ENCODE assay signal across 34 cellular contexts in genomic region chr7:57641521-57642067, GRCh38.
"Had no signal": no experiment of that assay in that cellular context is flagged by ENCODE, and none has a peak within 500 bp of the region (broad histone marks: within the 10 kb centered on the region; RNA-seq: fewer than 3 reads in every experiment).

No MANE protein-coding gene starts in this region.

- H3K27me3 Mint-ChIP-seq: activated B cell treated with CpG ODN at 0.5 μM for 24 hours; activated CD4-positive, alpha-beta memory T cell treated with anti-CD3 and anti-CD28 coated beads for 36 hours; activated CD4-positive, alpha-beta T cell treated with anti-CD3 and anti-CD28 coated beads, Interleukin-2, amount 10 ng/mL, durations not matched to agents 24 days and 14 days; activated CD8-positive, alpha-beta T cell treated with anti-CD3 and anti-CD28 coated beads for 36 hours; activated naive CD8-positive, alpha-beta T cell treated with anti-CD3 and anti-CD28 coated beads for 36 hours; activated T-helper 17 cell treated with anti-CD3 and anti-CD28 coated beads, Interleukin-2, amount 50 U/mL, for 72 hours had no signal

- H3K36me3 ChIP-seq: adrenal gland, brain microvascular endothelial cell, breast epithelium had no signal

- H3K4me1 Mint-ChIP-seq: activated B cell treated with CpG ODN at 0.5 μM for 24 hours; activated CD4-positive, alpha-beta T cell treated with anti-CD3 and anti-CD28 coated beads, Interleukin-2, amount 10 ng/mL, durations not matched to agents 24 days and 14 days; activated naive CD8-positive, alpha-beta T cell treated with anti-CD3 and anti-CD28 coated beads for 36 hours; activated T-helper 17 cell treated with anti-CD3 and anti-CD28 coated beads, Interleukin-2, amount 50 U/mL, for 72 hours had no signal

- H3K27ac Mint-ChIP-seq: activated B cell treated with CpG ODN at 0.5 μM for 24 hours; activated CD4-positive, alpha-beta memory T cell treated with anti-CD3 and anti-CD28 coated beads for 36 hours; activated CD4-positive, alpha-beta T cell treated with anti-CD3 and anti-CD28 coated beads, Interleukin-2, amount 10 ng/mL, durations not matched to agents 24 days and 14 days; activated CD8-positive, alpha-beta T cell treated with anti-CD3 and anti-CD28 coated beads for 36 hours; activated naive CD4-positive, alpha-beta T cell treated with anti-CD3 and anti-CD28 coated beads for 36 hours; activated naive CD8-positive, alpha-beta T cell treated with anti-CD3 and anti-CD28 coated beads for 36 hours; activated T-cell treated with anti-CD3 and anti-CD28 coated beads, Interleukin-2, amount 50 U/mL, for 72 hours; activated T-helper 1 cell treated with anti-CD3 and anti-CD28 coated beads, Interleukin-12 subunit alpha, Interleukin-12 subunit beta, Interleukin-2, Interleukin-4 antibody, amounts not matched to agents 30 ng/mL and 10 ng/mL and 1 ng/mL, durations not matched to agents 14 hours and 24 hours and 36 hours; activated T-helper 17 cell treated with anti-CD3 and anti-CD28 coated beads, Interleukin-2, amount 50 U/mL, for 72 hours; T-helper 1 cell treated with Interleukin-12 subunit alpha and Interleukin-12 subunit beta and Interleukin-4 antibody, amounts not matched to agents 30 μg/mL and 1 μg/mL, for 36 hours; T-helper 2 cell treated with Interferon-gamma antibody and Interleukin-4, amounts not matched to agents 5 μg/mL and 100 μg/mL, for 36 hours had no signal

- H3K27ac ChIP-seq: adrenal gland, body of pancreas, brain microvascular endothelial cell, breast epithelium, VCaP had no signal

- H3K27me3 ChIP-seq: adrenal gland, body of pancreas, brain microvascular endothelial cell, breast epithelium had no signal

- DNase-seq: activated B cell treated with CpG ODN at 0.5 μM for 24 hours; activated CD4-positive, alpha-beta memory T cell treated with anti-CD3 and anti-CD28 coated beads for 36 hours; activated CD4-positive, alpha-beta T cell treated with anti-CD3 and anti-CD28 coated beads for 4 hours; activated CD4-positive, alpha-beta T cell treated with anti-CD3 and anti-CD28 coated beads, Interleukin-2, amount 50 U/mL, for 1 hour; activated CD4-positive, alpha-beta T cell treated with anti-CD3 and anti-CD28 coated beads, Interleukin-2, amount 50 U/mL, for 4 hours; activated CD4-positive, CD25-positive, alpha-beta regulatory T cell treated with anti-CD3 and anti-CD28 coated beads, Interleukin-2, amount 50 U/mL, for 72 hours; activated CD8-positive, alpha-beta memory T cell treated with anti-CD3 and anti-CD28 coated beads, Interleukin-2, amount 50 U/mL, for 4 hours; activated CD8-positive, alpha-beta T cell treated with anti-CD3 and anti-CD28 coated beads for 36 hours; activated effector memory CD4-positive, alpha-beta T cell treated with anti-CD3 and anti-CD28 coated beads, Interleukin-2, amount 50 U/mL, for 16 hours; activated gamma-delta T cell treated with Interleukin-2 at 50 U/mL for 16 hours; activated naive CD4-positive, alpha-beta T cell; activated naive CD4-positive, alpha-beta T cell treated with anti-CD3 and anti-CD28 coated beads for 36 hours; activated naive CD4-positive, alpha-beta T cell treated with anti-CD3 and anti-CD28 coated beads, Interleukin-2, amount 50 U/mL, for 16 hours; activated naive CD8-positive, alpha-beta T cell treated with anti-CD3 and anti-CD28 coated beads for 36 hours; activated T-cell treated with anti-CD3 and anti-CD28 coated beads for 4 hours; activated T-cell treated with anti-CD3 and anti-CD28 coated beads, Interleukin-2, amount 50 U/mL, for 1 hour; activated T-cell treated with anti-CD3 and anti-CD28 coated beads, Interleukin-2, amount 50 U/mL, for 4 hours; activated T-cell treated with anti-CD3 and anti-CD28 coated beads, Interleukin-2, amount 50 U/mL, for 72 hours; adrenal gland; amniotic stem cell; body of pancreas; brain microvascular endothelial cell; central memory CD4-positive, alpha-beta T cell; T-helper 1 cell; T-helper 2 cell; T-helper 9 cell had no signal

- H3K36me3 Mint-ChIP-seq: activated CD4-positive, alpha-beta memory T cell treated with anti-CD3 and anti-CD28 coated beads for 36 hours; activated naive CD8-positive, alpha-beta T cell treated with anti-CD3 and anti-CD28 coated beads for 36 hours had no signal

- ATAC-seq: activated CD8-positive, alpha-beta T cell treated with anti-CD3 and anti-CD28 coated beads for 36 hours; activated naive CD4-positive, alpha-beta T cell treated with anti-CD3 and anti-CD28 coated beads, Interleukin-2, amount 50 U/mL, for 72 hours; activated T-cell treated with anti-CD3 and anti-CD28 coated beads, Interleukin-2, amount 50 U/mL, for 4 hours; activated T-cell treated with anti-CD3 and anti-CD28 coated beads, Interleukin-2, amount 50 U/mL, for 72 hours; activated T-helper 17 cell treated with anti-CD3 and anti-CD28 coated beads, Interleukin-2, amount 50 U/mL, for 72 hours; body of pancreas had no signal

- H3K4me3 Mint-ChIP-seq: activated B cell treated with CpG ODN at 0.5 μM for 24 hours; activated CD4-positive, alpha-beta memory T cell treated with anti-CD3 and anti-CD28 coated beads for 36 hours; activated CD4-positive, alpha-beta T cell treated with anti-CD3 and anti-CD28 coated beads, Interleukin-2, amount 10 ng/mL, durations not matched to agents 24 days and 14 days; activated CD8-positive, alpha-beta T cell treated with anti-CD3 and anti-CD28 coated beads for 36 hours; activated naive CD4-positive, alpha-beta T cell treated with anti-CD3 and anti-CD28 coated beads for 36 hours; activated naive CD8-positive, alpha-beta T cell treated with anti-CD3 and anti-CD28 coated beads for 36 hours; activated T-cell treated with anti-CD3 and anti-CD28 coated beads, Interleukin-2, amount 50 U/mL, for 4 hours; activated T-cell treated with anti-CD3 and anti-CD28 coated beads, Interleukin-2, amount 50 U/mL, for 72 hours; activated T-helper 1 cell treated with anti-CD3 and anti-CD28 coated beads, Interleukin-12 subunit alpha, Interleukin-12 subunit beta, Interleukin-2, Interleukin-4 antibody, amounts not matched to agents 30 ng/mL and 10 ng/mL and 1 ng/mL, durations not matched to agents 14 hours and 24 hours and 36 hours; activated T-helper 17 cell treated with anti-CD3 and anti-CD28 coated beads, Interleukin-2, amount 50 U/mL, for 72 hours; T-helper 1 cell treated with Interleukin-12 subunit alpha and Interleukin-12 subunit beta and Interleukin-4 antibody, amounts not matched to agents 30 μg/mL and 1 μg/mL, for 36 hours; T-helper 2 cell treated with Interferon-gamma antibody and Interleukin-4, amounts not matched to agents 5 μg/mL and 100 μg/mL, for 36 hours had no signal

- H3K4me3 ChIP-seq: adrenal gland, body of pancreas, breast epithelium had no signal

- H3K4me1 ChIP-seq: adrenal gland, body of pancreas, breast epithelium had no signal

- H3K9me3 ChIP-seq: adrenal gland, body of pancreas had no signal
